In genomic region chr22:46929046-46929688, GRCh38 we compare ENCODE assay signal across 1 cellular context.
TF ChIP-seq lines count a peak whose summit lies in the region.

No MANE protein-coding gene starts in this region.

TF ChIP-seq in IMR-90, 13 proteins besides CTCF, POLR2A, EP300 and RAD21:
- TF ChIP-seq MAZ (IDR thresholded peaks at IDR 0.05; ENCODE audit: borderline replicate concordance, low read depth, low read length) (no peak), ELK1 (IDR thresholded peaks at IDR 0.05; ENCODE audit: borderline replicate concordance, low read depth, low read length) (no peak), FOS (IDR thresholded peaks at IDR 0.05; ENCODE audit: low read depth, low read length) (no peak), BHLHE40 (IDR thresholded peaks at IDR 0.05; ENCODE audit: low read depth, low read length) (no peak), MXI1 (IDR thresholded peaks at IDR 0.05; ENCODE audit: borderline replicate concordance, low read depth, low read length) (no peak), CHD1 (IDR thresholded peaks at IDR 0.05; ENCODE audit: low read depth, low read length) (no peak), NFE2L2 (IDR thresholded peaks at IDR 0.05; ENCODE audit: low read depth, low read length) (no peak), CEBPB (IDR thresholded peaks at IDR 0.05; ENCODE audit: low read depth, low read length) (no peak), RCOR1 (IDR thresholded peaks at IDR 0.05; ENCODE audit: insufficient replicate concordance, low read length) (no peak), MAFK (IDR thresholded peaks at IDR 0.05; ENCODE audit: low read depth, low read length) (no peak), USF2 (IDR thresholded peaks at IDR 0.05; ENCODE audit: low read depth, low read length) (no peak), SMC3 (IDR thresholded peaks at IDR 0.05; ENCODE audit: low read depth, low read length) (no peak), RFX5 (IDR thresholded peaks at IDR 0.05; ENCODE audit: low read depth, low read length) (no peak)
